9 cellular contexts compared by ENCODE assay signal in the genomic region with DNA sequence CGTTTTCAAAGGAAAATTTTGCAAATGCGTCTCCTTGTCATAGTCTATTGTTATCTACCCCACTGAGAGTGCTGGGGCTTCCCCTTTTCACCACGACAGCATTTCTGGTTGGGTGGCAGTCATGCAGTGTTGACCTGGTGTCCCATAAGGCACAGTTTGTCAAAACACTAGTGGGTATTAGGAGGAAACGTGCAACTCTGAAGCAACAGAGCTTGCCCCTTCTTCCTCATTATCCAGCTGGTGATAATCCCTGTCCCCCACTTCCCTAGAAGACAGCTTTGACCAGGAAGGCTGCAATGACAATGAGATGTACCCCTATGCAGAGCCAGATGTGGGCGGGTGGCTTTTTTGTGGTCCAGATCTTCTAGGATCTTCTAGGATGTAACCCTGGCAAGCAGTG. TPM values are rescaled to one million over a fixed set of nuclear protein-coding genes. Genes with fewer than 3 reads are reported as not detected.
A peak's percentile ranks its signal among the peaks of the same experiment; 100 is the strongest.
DNase-seq lines count a peak whose midpoint lies in the region; ATAC-seq, FAIRE-seq and TF ChIP-seq lines count a peak whose summit lies in the region.
"Had no signal": no experiment of that assay in that cellular context is flagged by ENCODE, and none has a peak within 500 bp of the region (broad histone marks: within the 10 kb centered on the region; RNA-seq: fewer than 3 reads in every experiment).

No MANE protein-coding gene starts in this region.

- H3K27me3 Mint-ChIP-seq in activated naive CD8-positive, alpha-beta T cell treated with anti-CD3 and anti-CD28 coated beads, Interleukin-2, amount 10 ng/mL, durations not matched to agents 7 days and 5 days: no peaks in the 10 kb centered on the region
- H3K27me3 Mint-ChIP-seq in glutamatergic neuron (ENCODE audit: unreplicated experiment): peaks cover 20% of the 10 kb centered on the region

- peak; percentile 98 for FAIRE-seq in GM12891 (lab: Jason Lieb, UNC)
- FAIRE-seq: astrocyte had no signal

- DNase-seq in GM12891 (ENCODE audit: insufficient read length, low spot score): peak; percentile 27
- DNase-seq in RPMI8226: peak; percentile 4
- peak; percentile 44 for DNase-seq in activated naive CD8-positive, alpha-beta T cell treated with anti-CD3 and anti-CD28 coated beads, Interleukin-2, amount 10 ng/mL, durations not matched to agents 7 days and 5 days
- DNase-seq in stimulated activated CD8-positive, alpha-beta memory T cell treated with anti-CD3 and anti-CD28 coated beads, Interleukin-15, amount 100 ng/mL, for 4 hours (ENCODE audit: low read depth in 2 of 2): peak; percentile 3 to 33
- no peak for DNase-seq in DMS53 (lab: John Stamatoyannopoulos, UW)
- DNase-seq in glutamatergic neuron: no peak
- no peak for DNase-seq in GDM1 (lab: John Stamatoyannopoulos, UW)

- H3K4me1 Mint-ChIP-seq in activated naive CD8-positive, alpha-beta T cell treated with anti-CD3 and anti-CD28 coated beads, Interleukin-2, amount 10 ng/mL, durations not matched to agents 7 days and 5 days: peaks cover 41% of the 10 kb centered on the region
- H3K4me1 Mint-ChIP-seq in glutamatergic neuron (ENCODE audit: low read depth, unreplicated experiment): no peaks in the 10 kb centered on the region

- peaks cover 26% of the 10 kb centered on the region for H3K36me3 Mint-ChIP-seq in activated naive CD8-positive, alpha-beta T cell treated with anti-CD3 and anti-CD28 coated beads, Interleukin-2, amount 10 ng/mL, durations not matched to agents 7 days and 5 days
- no peaks in the 10 kb centered on the region for H3K36me3 Mint-ChIP-seq in glutamatergic neuron (ENCODE audit: unreplicated experiment)

- no peaks in the 10 kb centered on the region for H3K9me3 Mint-ChIP-seq in activated naive CD8-positive, alpha-beta T cell treated with anti-CD3 and anti-CD28 coated beads, Interleukin-2, amount 10 ng/mL, durations not matched to agents 7 days and 5 days
- H3K9me3 Mint-ChIP-seq in glutamatergic neuron (ENCODE audit: unreplicated experiment): peaks cover 2% of the 10 kb centered on the region

- peak overlapping the region; percentile 93 for H3K27ac Mint-ChIP-seq in activated naive CD8-positive, alpha-beta T cell treated with anti-CD3 and anti-CD28 coated beads, Interleukin-2, amount 10 ng/mL, durations not matched to agents 7 days and 5 days
- H3K27ac Mint-ChIP-seq in glutamatergic neuron (ENCODE audit: unreplicated experiment): no peak overlapping the region

- peak overlapping the region; percentile 91 for H3K4me3 Mint-ChIP-seq in activated naive CD8-positive, alpha-beta T cell treated with anti-CD3 and anti-CD28 coated beads, Interleukin-2, amount 10 ng/mL, durations not matched to agents 7 days and 5 days
- no peak overlapping the region for H3K4me3 Mint-ChIP-seq in glutamatergic neuron (ENCODE audit: unreplicated experiment)

- no peak for TF ChIP-seq POLR2A in GM12891 (IDR thresholded peaks at IDR 0.05; ENCODE audit: low read depth, low read length)

- ATAC-seq in HG02610 (IDR thresholded peaks at IDR 0.05; ENCODE audit: unreplicated experiment): peak; percentile 63
- ATAC-seq in activated naive CD8-positive, alpha-beta T cell treated with anti-CD3 and anti-CD28 coated beads, Interleukin-2, amount 10 ng/mL, durations not matched to agents 7 days and 5 days (ENCODE audit: low read depth): peak; percentile 42

- TF ChIP-seq CTCF in glutamatergic neuron (IDR thresholded peaks at IDR 0.05; ENCODE audit: partially characterized antibody, unreplicated experiment): no peak

- POLR2A ChIA-PET in activated naive CD8-positive, alpha-beta T cell treated with anti-CD3 and anti-CD28 coated beads, Interleukin-2, amount 10 ng/mL, durations not matched to agents 7 days and 5 days (lab: Charles Lee): interaction anchor here (1.0 to 1.6 kb wide), 3 partner anchors 11 to 85 kb away, joined by 3 to 7 read pairs (median 5); partner anchors contain the start of gene PGM2

TF ChIP-seq in GM12891, 5 proteins besides CTCF, POLR2A, EP300 and RAD21:
- TF ChIP-seq POLR2AphosphoS5 (IDR thresholded peaks at IDR 0.05; ENCODE audit: low read depth, low read length) (no peak), PAX5 (IDR thresholded peaks at IDR 0.05; ENCODE audit: insufficient read depth, low read length, severe bottlenecking) (no peak), TAF1 (IDR thresholded peaks at IDR 0.05; ENCODE audit: low read depth, low read length) (no peak), POU2F2 (IDR thresholded peaks at IDR 0.05; ENCODE audit: low read depth, low read length) (peak; percentile 50; the same call in 1 of the 2 replicates), SPI1 (IDR thresholded peaks at IDR 0.05; ENCODE audit: low read depth, low read length) (peak; percentile 54; the same call in 1 of the 2 replicates)

RNA-seq across cellular contexts. Expression of gene TBC1D1, which starts 1.8 kb away (rescaled TPM):
- 55.5 TPM for polyA plus RNA-seq in GM12891 (2012; ENCODE audit: low read depth, missing spikeins)
- total RNA-seq in activated naive CD8-positive, alpha-beta T cell treated with anti-CD3 and anti-CD28 coated beads, Interleukin-2, amount 10 ng/mL, durations not matched to agents 7 days and 5 days: 10 to 100 TPM; 79.7 to 83.7 TPM
- total RNA-seq in glutamatergic neuron (ENCODE audit: unreplicated experiment): 106 TPM

Comparison
In these comparisons a context has a peak if more than half of its experiments do, and no peak if none do; other contexts are left out.
1. DNase-seq: peak in GM12891 (single experiment), RPMI8226 (single experiment), activated naive CD8-positive, alpha-beta T cell treated with anti-CD3 and anti-CD28 coated beads, Interleukin-2, amount 10 ng/mL, durations not matched to agents 7 days and 5 days (single experiment) and stimulated activated CD8-positive, alpha-beta memory T cell treated with anti-CD3 and anti-CD28 coated beads, Interleukin-15, amount 100 ng/mL, for 4 hours (2 of 2); none in DMS53 (single experiment), glutamatergic neuron (single experiment) and GDM1 (single experiment).